8 cellular contexts compared by ENCODE assay signal in the genomic region with DNA sequence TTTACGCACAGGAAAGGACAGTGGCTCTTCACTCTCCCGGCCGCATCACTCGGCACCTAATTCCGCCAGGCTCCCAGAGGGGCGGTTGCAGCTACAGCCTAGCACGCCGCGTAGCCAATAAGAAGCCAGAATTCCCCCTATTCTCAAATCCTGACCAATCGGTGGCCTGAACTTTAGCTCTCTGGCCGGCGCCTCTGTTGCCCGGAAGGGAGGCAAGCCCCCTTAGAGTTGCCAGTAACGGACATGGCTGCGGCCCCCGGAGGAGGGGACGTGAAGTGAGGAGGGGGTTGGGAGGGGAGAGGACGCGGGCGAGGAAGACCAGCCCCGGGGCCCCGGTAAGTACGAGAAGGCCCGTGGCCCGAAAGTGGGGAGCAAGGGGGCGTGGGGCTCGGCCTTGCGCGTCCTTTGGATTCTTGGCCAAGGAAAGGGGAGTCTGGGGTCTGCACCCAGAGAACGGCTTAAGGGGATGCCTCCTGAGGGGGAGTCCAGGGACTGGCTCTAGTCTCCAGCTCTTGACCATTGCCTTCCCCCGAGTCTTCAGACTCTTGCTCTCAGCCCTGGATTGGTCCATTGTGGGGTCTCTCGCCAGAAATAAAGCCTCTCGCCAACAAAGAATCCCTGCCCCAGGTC. TPM values are rescaled to one million over a fixed set of nuclear protein-coding genes. Genes with fewer than 3 reads are reported as not detected.
DNase-seq lines count a peak whose midpoint lies in the region; ATAC-seq and TF ChIP-seq lines count a peak whose summit lies in the region.

A gene (plus strand): TSS at position 219 of the 630 bp plus-strand sequence. CDS start 15,271 bp downstream, outside the sequence.

- no peak for TF ChIP-seq POLR2A in prostate gland (IDR thresholded peaks at IDR 0.05)

- intact Hi-C loops in left ventricle myocardium superior (cut with micrococcal nuclease) = no loop called here
- intact Hi-C loops in prostate gland (cut with DNase I) = no loop called here

- no peak for TF ChIP-seq CTCF in GM13977 (IDR thresholded peaks at IDR 0.05; ENCODE audit: extremely low read depth, insufficient read depth, missing control alignments)
- peak in 1 of 4 experiments; percentile 8 for TF ChIP-seq CTCF in prostate gland (IDR thresholded peaks at IDR 0.05)

- H3K4me1 Mint-ChIP-seq in T-helper 17 cell = peaks cover 24% of the 10 kb centered on the region

- H3K36me3 ChIP-seq in prostate gland = no peaks in the 10 kb centered on the region
- no peaks in the 10 kb centered on the region for H3K36me3 ChIP-seq in urinary bladder (ENCODE audit: insufficient read depth)

- H3K9me3 ChIP-seq in T-helper 17 cell (ENCODE audit: control insufficient read depth, low read length, poor library complexity, severe bottlenecking) (no peaks in the 10 kb centered on the region), prostate gland (no peaks in the 10 kb centered on the region)

- ATAC-seq in HG02884 (IDR thresholded peaks at IDR 0.05; ENCODE audit: unreplicated experiment) = peak; percentile 93
- peak; percentile 96 for ATAC-seq in T-helper 17 cell
- ATAC-seq in left ventricle myocardium superior = peak; percentile 98

- peak within 1 kb of the TSS; percentile 76 to 92 for H3K4me3 ChIP-seq in prostate gland
- peak within 1 kb of the TSS; percentile 86 for H3K4me3 ChIP-seq in urinary bladder (ENCODE audit: low read depth, low read length)

- H3K27ac Mint-ChIP-seq in T-helper 17 cell = peak within 1 kb of the TSS; percentile 90

- in situ Hi-C loops in GM13977 (cut with MboI; ENCODE audit: low pct_unique_long_range_greater_than_20kb, low sequenced_read_pairs, unreplicated experiment) = no loop called here

- DNase-seq in GM13977 (ENCODE audit: low spot score) (peak; percentile 95), NCI-H1694 treated with DMSO at 0.1 percent for 48 hours (lab: John Stamatoyannopoulos, UW) (peak; percentile 97), T-helper 17 cell (peak; percentile 79 to 83 (median 79)), amygdala (lab: John Stamatoyannopoulos, UW) (peak in 55 of 56 donors; percentile 67 to 99 (median 95)), left ventricle myocardium superior (peak; percentile 95), prostate gland (ENCODE audit: low spot score) (peak; percentile 98)

- under 1% methylated on average over 33 of the region's 33 CpGs for WGBS in prostate gland
- under 1% methylated on average over 33 of the region's 33 CpGs for WGBS in urinary bladder

- peaks cover 6% of the 10 kb centered on the region for H3K27me3 Mint-ChIP-seq in T-helper 17 cell

- no peaks in the 10 kb centered on the region for H3K36me3 Mint-ChIP-seq in T-helper 17 cell (ENCODE audit: low read depth)

- H3K4me1 ChIP-seq in prostate gland (replicated peaks) (peaks cover 5% of the 10 kb centered on the region), urinary bladder (ENCODE audit: insufficient read depth) (peaks cover 2% of the 10 kb centered on the region)

- H3K27ac ChIP-seq in prostate gland = peak within 1 kb of the TSS; percentile 73 to 86
- peak within 1 kb of the TSS; percentile 81 for H3K27ac ChIP-seq in urinary bladder (ENCODE audit: low read depth)

- no peaks in the 10 kb centered on the region for H3K27me3 ChIP-seq in prostate gland (replicated peaks; ENCODE audit: insufficient read depth)

- H3K4me3 Mint-ChIP-seq in T-helper 17 cell = peak within 1 kb of the TSS; percentile 94

RNA-seq across cellular contexts. Expression of the gene that starts here (rescaled TPM):
- total RNA-seq in T-helper 17 cell (10 to 100 TPM; 70.1 to 70.2 TPM), left ventricle myocardium superior (56.8 TPM), prostate gland (100 to 1,000 TPM in 1 of 2 donors, 10 to 100 TPM in 1; 63.5 to 128 TPM), urinary bladder (24.9 TPM)
- 45.8 TPM for polyA plus RNA-seq in urinary bladder

Comparison
In these comparisons a context has a peak if more than half of its experiments do, and no peak if none do; other contexts are left out.
1. Peak in every context shown above with its lines: DNase-seq, ATAC-seq, H3K4me3 ChIP-seq and H3K27ac ChIP-seq.